ENCODE assay signal across 24 cellular contexts in the genomic region with DNA sequence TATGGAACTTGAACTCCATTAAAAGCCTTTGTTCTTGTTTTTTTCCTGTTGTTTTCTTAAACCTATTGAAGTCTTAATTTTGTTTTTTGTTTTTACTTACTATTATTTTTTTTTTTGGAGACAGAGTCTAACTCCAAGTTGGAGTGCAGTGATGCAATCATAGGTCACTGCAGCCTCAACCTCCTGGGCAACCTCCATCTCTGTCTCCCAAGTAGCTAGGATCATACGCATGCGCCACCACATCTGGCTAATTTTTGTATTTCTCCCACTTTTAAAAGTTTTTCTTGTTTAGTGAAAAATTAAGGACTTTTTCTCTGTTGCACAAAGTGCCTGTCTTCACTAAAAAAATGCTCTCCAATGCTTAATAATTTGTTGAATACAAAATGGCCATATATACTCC.
"Had no signal": no experiment of that assay in that cellular context is flagged by ENCODE, and none has a peak within 500 bp of the region (broad histone marks: within the 10 kb centered on the region; RNA-seq: fewer than 3 reads in every experiment).

No MANE protein-coding gene starts in this region.

- H3K36me3 Mint-ChIP-seq: mesothelial cell of epicardium, naive B cell had no signal

- H2AFZ ChIP-seq: hepatocyte had no signal

- H3K79me2 ChIP-seq: hepatocyte had no signal

- H3K27me3 ChIP-seq: dorsolateral prefrontal cortex, esophagus muscularis mucosa, gastroesophageal sphincter, heart left ventricle, hepatocyte, left lung had no signal

- DNase-seq: dermis blood vessel endothelial cell; dorsolateral prefrontal cortex; effector CD4-positive, alpha-beta T cell; effector memory CD4-positive, alpha-beta T cell; foreskin keratinocyte; heart left ventricle; hypothalamus; left cardiac atrium; left lung; left ventricle myocardium superior; lower lobe of right lung; mesenchymal stem cell; mucosa of descending colon; naive B cell had no signal

- H3K4me2 ChIP-seq: hepatocyte had no signal

- H3K4me1 Mint-ChIP-seq: naive B cell had no signal

- H3K4me3 ChIP-seq: coronary artery, dorsolateral prefrontal cortex, esophagus muscularis mucosa, gastroesophageal sphincter, heart left ventricle, hepatocyte, left lung, lower lobe of right lung, mucosa of descending colon had no signal

- H3K9me3 ChIP-seq: esophagus muscularis mucosa, gastroesophageal sphincter, heart left ventricle, left lung, lower lobe of right lung, mucosa of descending colon had no signal

- H3K36me3 ChIP-seq: esophagus muscularis mucosa, gastroesophageal sphincter, heart left ventricle, left lung, lower lobe of right lung had no signal

- H3K27ac Mint-ChIP-seq: mesothelial cell of epicardium, naive B cell had no signal

- H3K4me3 Mint-ChIP-seq: mesothelial cell of epicardium, naive B cell had no signal

- H3K27ac ChIP-seq: coronary artery, dorsolateral prefrontal cortex, esophagus muscularis mucosa, foreskin keratinocyte, gastroesophageal sphincter, heart left ventricle, left lung, lower lobe of right lung had no signal

- ATAC-seq: foreskin keratinocyte, gastroesophageal sphincter, heart left ventricle, left cardiac atrium, left lung, left ventricle myocardium superior, lower lobe of right lung, mucosa of descending colon had no signal

- H3K9me3 Mint-ChIP-seq: mesothelial cell of epicardium, naive B cell had no signal

- FAIRE-seq: colon, endothelial cell of umbilical vein, frontal cortex, islet of Langerhans, keratinocyte had no signal

- H3K4me1 ChIP-seq: foreskin keratinocyte, gastroesophageal sphincter, heart left ventricle, left lung, lower lobe of right lung had no signal
